ENCODE assay signal across 13 cellular contexts in genomic region chr9:80157561-80157983, GRCh38.
DNase-seq lines count a peak whose midpoint lies in the region; ATAC-seq, FAIRE-seq and TF ChIP-seq lines count a peak whose summit lies in the region.
"Had no signal": no experiment of that assay in that cellular context is flagged by ENCODE, and none has a peak within 500 bp of the region (broad histone marks: within the 10 kb centered on the region; RNA-seq: fewer than 3 reads in every experiment).

No MANE protein-coding gene starts in this region.

- peak overlapping the region; percentile 55 for H3K27ac ChIP-seq in VCaP

- DNase-seq in Daoy (ENCODE audit: low read depth) (peak; percentile 7), kidney glomerular epithelial cell (lab: John Stamatoyannopoulos, UW) (peak; percentile 39), GM12891 (ENCODE audit: insufficient read length, low spot score) (no peak), SW480 (ENCODE audit: low spot score) (no peak), NCI-H345 treated with DMSO at 0.1 percent for 48 hours (lab: John Stamatoyannopoulos, UW; ENCODE audit: unreplicated experiment) (no peak)
- DNase-seq: activated CD4-positive, alpha-beta T cell treated with anti-CD3 and anti-CD28 coated beads, Interleukin-2, amount 10 ng/mL, durations not matched to agents 24 days and 14 days; activated naive CD4-positive, alpha-beta T cell treated with anti-CD3 and anti-CD28 coated beads, Interleukin-2, amount 10 ng/mL, durations not matched to agents 7 days and 5 days; CD8-positive, alpha-beta T cell; NCI-H1436 treated with DMSO at 0.1 percent for 48 hours; stimulated activated CD4-positive, alpha-beta T cell treated with anti-CD3 and anti-CD28 coated beads, Interleukin-4, amount 100 ng/mL, for 24 hours had no signal

- TF ChIP-seq POLR2A in GM12891 (IDR thresholded peaks at IDR 0.05; ENCODE audit: low read depth, low read length): no peak

- FAIRE-seq in GM12891 (lab: Jason Lieb, UNC): no peak

- TF ChIP-seq CTCF in VCaP (conservative IDR thresholded peaks at IDR 0.05): no peak

- ATAC-seq in HG02759 (IDR thresholded peaks at IDR 0.05; ENCODE audit: unreplicated experiment): peak; percentile 33
- ATAC-seq in HG03469 (IDR thresholded peaks at IDR 0.05; ENCODE audit: unreplicated experiment): no peak
- ATAC-seq: CD8-positive, alpha-beta T cell had no signal

TF ChIP-seq in GM12891, 5 proteins besides CTCF, POLR2A, EP300 and RAD21:
- no peak for TF ChIP-seq POU2F2 (IDR thresholded peaks at IDR 0.05; ENCODE audit: low read depth, low read length)
- no peak for TF ChIP-seq PAX5 (IDR thresholded peaks at IDR 0.05; ENCODE audit: insufficient read depth, low read length, severe bottlenecking)

Comparison
In these comparisons a context has a peak if more than half of its experiments do, and no peak if none do; other contexts are left out.
1. DNase-seq: peak in Daoy (single experiment) and kidney glomerular epithelial cell (single experiment); none in GM12891 (single experiment), SW480 (single experiment) and NCI-H345 treated with DMSO at 0.1 percent for 48 hours (single experiment).